8 cellular contexts compared by ENCODE assay signal in genomic region chr17:64281962-64282752, GRCh38. TPM values are rescaled to one million over a fixed set of nuclear protein-coding genes. Genes with fewer than 3 reads are reported as not detected.
A peak's percentile ranks its signal among the peaks of the same experiment; 100 is the strongest.
DNase-seq lines count a peak whose midpoint lies in the region; ATAC-seq and TF ChIP-seq lines count a peak whose summit lies in the region.

No MANE protein-coding gene starts in this region.

- POLR2A ChIA-PET in activated CD8-positive, alpha-beta T cell treated with anti-CD3 and anti-CD28 coated beads, Interleukin-2, amount 10 ng/mL, durations not matched to agents 7 days and 5 days (lab: Charles Lee) = interaction anchor here (2.1 kb wide), 1 partner anchor 136 kb away, joined by 7 read pairs; no protein-coding TSS in a partner anchor
- POLR2A ChIA-PET in naive thymus-derived CD8-positive, alpha-beta T cell (lab: Charles Lee) = interaction anchor here (0.5 to 2.9 kb wide), 4 partner anchors 65 to 170 kb away, joined by 3 to 11 read pairs (median 4); no protein-coding TSS in a partner anchor

- peak; percentile 55 for ATAC-seq in activated CD8-positive, alpha-beta T cell treated with anti-CD3 and anti-CD28 coated beads, Interleukin-2, amount 10 ng/mL, durations not matched to agents 7 days and 5 days
- ATAC-seq in naive thymus-derived CD8-positive, alpha-beta T cell = peak; percentile 46 to 64
- ATAC-seq in thoracic aorta (ENCODE audit: insufficient number of reproducible peaks, low FRiP score, low read depth) (no peak), HG02798 (IDR thresholded peaks at IDR 0.05; ENCODE audit: poor library complexity, unreplicated experiment) (no peak)

- H3K36me3 Mint-ChIP-seq in CD14-positive monocyte = no peaks in the 10 kb centered on the region
- H3K36me3 Mint-ChIP-seq in activated CD8-positive, alpha-beta T cell treated with anti-CD3 and anti-CD28 coated beads, Interleukin-2, amount 10 ng/mL, durations not matched to agents 7 days and 5 days (ENCODE audit: low read depth) = no peaks in the 10 kb centered on the region
- H3K36me3 Mint-ChIP-seq in naive thymus-derived CD8-positive, alpha-beta T cell = no peaks in the 10 kb centered on the region

- H3K4me1 ChIP-seq in esophagus muscularis mucosa = peaks cover 13 to 23% (median 17%) of the 10 kb centered on the region in 4 donors
- H3K4me1 ChIP-seq in thoracic aorta (ENCODE audit: control insufficient read depth in 1 of 2, low read depth in 2 of 2) = no peaks in the 10 kb centered on the region

- 31% methylated on average over 11 of the region's 19 CpGs for WGBS in esophagus muscularis mucosa

- H3K27me3 Mint-ChIP-seq in CD14-positive monocyte (ENCODE audit: low read depth in 3 of 3) = no peaks in the 10 kb centered on the region
- no peaks in the 10 kb centered on the region for H3K27me3 Mint-ChIP-seq in activated CD8-positive, alpha-beta T cell treated with anti-CD3 and anti-CD28 coated beads, Interleukin-2, amount 10 ng/mL, durations not matched to agents 7 days and 5 days (ENCODE audit: low read depth)
- H3K27me3 Mint-ChIP-seq in naive thymus-derived CD8-positive, alpha-beta T cell = peaks cover 0 to 4% (median 0%) of the 10 kb centered on the region in 5 donors

- CTCF ChIA-PET in activated CD8-positive, alpha-beta T cell treated with anti-CD3 and anti-CD28 coated beads, Interleukin-2, amount 10 ng/mL, durations not matched to agents 7 days and 5 days (lab: Charles Lee) = interaction anchor here (0.6 to 2.6 kb wide), 29 partner anchors 9 to 363 kb away, joined by 3 to 18 read pairs (median 5); no protein-coding TSS in a partner anchor

- H3K4me3 ChIP-seq in esophagus muscularis mucosa = no peak overlapping the region
- no peak overlapping the region for H3K4me3 ChIP-seq in thoracic aorta

- TF ChIP-seq EP300 in esophagus muscularis mucosa (IDR thresholded peaks at IDR 0.05) = no peak

- peak; percentile 63 for DNase-seq in CD14-positive monocyte (ENCODE audit: low spot score)
- DNase-seq in HPDE6-E6E7 (ENCODE audit: extremely low spot score) = peak; percentile 32
- peak; percentile 57 to 85 for DNase-seq in NOMO-1 (lab: John Stamatoyannopoulos, UW; ENCODE audit: unreplicated experiment in 2 of 2)
- peak; percentile 69 for DNase-seq in activated CD8-positive, alpha-beta T cell treated with anti-CD3 and anti-CD28 coated beads, Interleukin-2, amount 10 ng/mL, durations not matched to agents 7 days and 5 days
- no peak for DNase-seq in esophagus muscularis mucosa (ENCODE audit: extremely low spot score)
- peak; percentile 30 to 69 (median 46) for DNase-seq in naive thymus-derived CD8-positive, alpha-beta T cell
- no peak for DNase-seq in thoracic aorta (ENCODE audit: low spot score)

- H3K27ac ChIP-seq in esophagus muscularis mucosa (replicated peaks in 1 of 4) (no peak overlapping the region), thoracic aorta (no peak overlapping the region)

- TF ChIP-seq POLR2A in esophagus muscularis mucosa (IDR thresholded peaks at IDR 0.05; ENCODE audit: low read depth) = no peak

- peak overlapping the region in 1 of 2 donors; percentile 53 for H3K4me3 Mint-ChIP-seq in CD14-positive monocyte
- no peak overlapping the region for H3K4me3 Mint-ChIP-seq in activated CD8-positive, alpha-beta T cell treated with anti-CD3 and anti-CD28 coated beads, Interleukin-2, amount 10 ng/mL, durations not matched to agents 7 days and 5 days
- H3K4me3 Mint-ChIP-seq in naive thymus-derived CD8-positive, alpha-beta T cell = no peak overlapping the region

- H3K36me3 ChIP-seq in esophagus muscularis mucosa (no peaks in the 10 kb centered on the region), thoracic aorta (no peaks in the 10 kb centered on the region)

- no peaks in the 10 kb centered on the region for H3K9me3 Mint-ChIP-seq in CD14-positive monocyte
- no peaks in the 10 kb centered on the region for H3K9me3 Mint-ChIP-seq in activated CD8-positive, alpha-beta T cell treated with anti-CD3 and anti-CD28 coated beads, Interleukin-2, amount 10 ng/mL, durations not matched to agents 7 days and 5 days (ENCODE audit: insufficient read depth)
- no peaks in the 10 kb centered on the region for H3K9me3 Mint-ChIP-seq in naive thymus-derived CD8-positive, alpha-beta T cell

- TF ChIP-seq CTCF in CD14-positive monocyte (IDR thresholded peaks at IDR 0.05) (peak; percentile 91), esophagus muscularis mucosa (IDR thresholded peaks at IDR 0.05) (peak; percentile 74 to 81 (median 79)), thoracic aorta (IDR thresholded peaks at IDR 0.05) (peak; percentile 74)

- peaks cover 46% of the 10 kb centered on the region for H3K4me1 Mint-ChIP-seq in CD14-positive monocyte
- H3K4me1 Mint-ChIP-seq in activated CD8-positive, alpha-beta T cell treated with anti-CD3 and anti-CD28 coated beads, Interleukin-2, amount 10 ng/mL, durations not matched to agents 7 days and 5 days (ENCODE audit: low read depth) = peaks cover 6% of the 10 kb centered on the region
- H3K4me1 Mint-ChIP-seq in naive thymus-derived CD8-positive, alpha-beta T cell = peaks cover 0 to 4% (median under 1%) of the 10 kb centered on the region in 4 donors

- peak overlapping the region in 3 of 7 donors; percentile 36 to 71 (median 68) for H3K27ac Mint-ChIP-seq in CD14-positive monocyte
- H3K27ac Mint-ChIP-seq in activated CD8-positive, alpha-beta T cell treated with anti-CD3 and anti-CD28 coated beads, Interleukin-2, amount 10 ng/mL, durations not matched to agents 7 days and 5 days = no peak overlapping the region
- H3K27ac Mint-ChIP-seq in naive thymus-derived CD8-positive, alpha-beta T cell = no peak overlapping the region

- intact Hi-C loops in CD14-positive monocyte (cut with micrococcal nuclease) (loop anchor here (5.0 to 10.0 kb wide), 3 partner anchors 130 to 357 kb away; no protein-coding TSS in a partner anchor), esophagus muscularis mucosa (cut with DNase I) (loop anchor here (5.0 to 10.0 kb wide), 4 partner anchors 135 to 367 kb away; partner anchors contain the start of genes CSHL1 and GH1)

- H3K9me3 ChIP-seq in esophagus muscularis mucosa (no peaks in the 10 kb centered on the region), thoracic aorta (no peaks in the 10 kb centered on the region)

- no peaks in the 10 kb centered on the region for H3K27me3 ChIP-seq in esophagus muscularis mucosa
- H3K27me3 ChIP-seq in thoracic aorta (replicated peaks; ENCODE audit: insufficient read depth) = no peaks in the 10 kb centered on the region

RNA-seq across cellular contexts. Expression of gene TEX2, which starts 19.1 kb away (rescaled TPM):
- 1 to 10 TPM; 6.5 to 8.7 TPM for polyA plus RNA-seq in CD14-positive monocyte
- 10 to 100 TPM; 16.1 to 16.2 TPM for total RNA-seq in activated CD8-positive, alpha-beta T cell treated with anti-CD3 and anti-CD28 coated beads, Interleukin-2, amount 10 ng/mL, durations not matched to agents 7 days and 5 days
- 10 to 100 TPM; 32.6 to 58.7 (median 46.1) TPM for total RNA-seq in esophagus muscularis mucosa
- 10 to 100 TPM; 12.9 to 14.0 TPM for total RNA-seq in naive thymus-derived CD8-positive, alpha-beta T cell
- polyA plus RNA-seq in naive thymus-derived CD8-positive, alpha-beta T cell = 1 to 10 TPM; 5.2 to 7.3 (median 6.3) TPM
- 10 to 100 TPM; 27.5 to 70.7 TPM for total RNA-seq in thoracic aorta

Comparison
In these comparisons a context has a peak if more than half of its experiments do, and no peak if none do; other contexts are left out.
1. DNase-seq: peak in CD14-positive monocyte (single experiment), HPDE6-E6E7 (single experiment), NOMO-1 (2 of 2), activated CD8-positive, alpha-beta T cell treated with anti-CD3 and anti-CD28 coated beads, Interleukin-2, amount 10 ng/mL, durations not matched to agents 7 days and 5 days (single experiment) and naive thymus-derived CD8-positive, alpha-beta T cell (10 of 10); none in esophagus muscularis mucosa (single experiment) and thoracic aorta (single experiment).
2. ATAC-seq: peak in activated CD8-positive, alpha-beta T cell treated with anti-CD3 and anti-CD28 coated beads, Interleukin-2, amount 10 ng/mL, durations not matched to agents 7 days and 5 days (single experiment) and naive thymus-derived CD8-positive, alpha-beta T cell (2 of 2); none in thoracic aorta (single experiment) and HG02798 (single experiment).
3. Peak in every context shown above with its lines, with median percentiles within 50 percentile points of each other: CTCF ChIP-seq.